Comparison of ENCODE assay signal across 8 cellular contexts in genomic region chr2:179751184-179751809, GRCh38.
DNase-seq lines count a peak whose midpoint lies in the region; ATAC-seq and TF ChIP-seq lines count a peak whose summit lies in the region.

No MANE protein-coding gene starts in this region.

- H3K27me3 Mint-ChIP-seq in activated naive CD8-positive, alpha-beta T cell treated with anti-CD3 and anti-CD28 coated beads, Interleukin-2, amount 50 U/mL, for 24 hours, result no peaks in the 10 kb centered on the region

- no peaks in the 10 kb centered on the region for H3K9me3 Mint-ChIP-seq in activated naive CD8-positive, alpha-beta T cell treated with anti-CD3 and anti-CD28 coated beads, Interleukin-2, amount 50 U/mL, for 24 hours

- no peaks in the 10 kb centered on the region for H4K20me1 ChIP-seq in PC-3 (ENCODE audit: low read length)

- no TSS peak for BruUV-seq in PC-3 (replicated peaks; lab: Mats Ljungman, UMichigan)

- H3F3A ChIP-seq in PC-3 (ENCODE audit: low read length, unreplicated experiment), result no peaks in the 10 kb centered on the region

- ATAC-seq in PC-3 (peak; percentile 33; the same call in 1 of the 2 replicates), gastrocnemius medialis (peak; percentile 30 to 55), HG03460 (IDR thresholded peaks at IDR 0.05; ENCODE audit: unreplicated experiment) (no peak)
- ATAC-seq in activated naive CD8-positive, alpha-beta T cell treated with anti-CD3 and anti-CD28 coated beads, Interleukin-2, amount 50 U/mL, for 24 hours, result no peak

- no peak overlapping the region for H3K27ac Mint-ChIP-seq in activated naive CD8-positive, alpha-beta T cell treated with anti-CD3 and anti-CD28 coated beads, Interleukin-2, amount 50 U/mL, for 24 hours

- no peaks in the 10 kb centered on the region for H3K27me3 ChIP-seq in PC-3 (ENCODE audit: low read length)
- H3K27me3 ChIP-seq in gastrocnemius medialis, result no peaks in the 10 kb centered on the region

- no peak for TF ChIP-seq POLR2A in gastrocnemius medialis (IDR thresholded peaks at IDR 0.05)

- intact Hi-C loops in PC-3 (cut with micrococcal nuclease), result loop anchor here (1.0 to 10.0 kb wide), 9 partner anchors 74 to 989 kb away; no protein-coding TSS in a partner anchor
- intact Hi-C loops in gastrocnemius medialis (cut with DNase I; ENCODE audit: low total_unique reads), result loop anchor here (1.0 kb wide), 2 partner anchors 329 to 340 kb away; no protein-coding TSS in a partner anchor

- in situ Hi-C loops in gastrocnemius medialis (cut with MboI; ENCODE audit: low sequenced_read_pairs in 4 of 4), result loop anchor here (5.0 to 25.0 kb wide), 4 partner anchors 326 to 514 kb away; no protein-coding TSS in a partner anchor

- no peak overlapping the region for H2AFZ ChIP-seq in PC-3 (ENCODE audit: low read length)

- H3K4me1 ChIP-seq in PC-3 (ENCODE audit: insufficient read depth, low read length) (no peaks in the 10 kb centered on the region), gastrocnemius medialis (peaks cover 0 to 9% of the 10 kb centered on the region in 2 donors)

- CTCF ChIA-PET in PC-3 (lab: Charles Lee), result no interaction called here

- H3K79me2 ChIP-seq in PC-3 (ENCODE audit: low read length), result no peaks in the 10 kb centered on the region

- H3K36me3 ChIP-seq in PC-3 (ENCODE audit: low read depth, low read length) (no peaks in the 10 kb centered on the region), gastrocnemius medialis (no peaks in the 10 kb centered on the region)

- no peaks in the 10 kb centered on the region for H3K4me1 Mint-ChIP-seq in activated naive CD8-positive, alpha-beta T cell treated with anti-CD3 and anti-CD28 coated beads, Interleukin-2, amount 50 U/mL, for 24 hours

- DNase-seq in EH (ENCODE audit: low read depth) (peak; percentile 39), HS-27A (ENCODE audit: low read depth) (peak; percentile 8), PC-3 (peak; percentile 50), fibroblast of gingiva (ENCODE audit: low read depth) (peak; percentile 38), gastrocnemius medialis (no peak)
- no peak for DNase-seq in activated naive CD8-positive, alpha-beta T cell treated with anti-CD3 and anti-CD28 coated beads, Interleukin-2, amount 50 U/mL, for 24 hours
- DNase-seq in activated T-cell treated with anti-CD3 and anti-CD28 coated beads, Interleukin-2, amount 50 U/mL, for 48 hours, result no peak

- H3K36me3 Mint-ChIP-seq in activated naive CD8-positive, alpha-beta T cell treated with anti-CD3 and anti-CD28 coated beads, Interleukin-2, amount 50 U/mL, for 24 hours (ENCODE audit: low read depth), result no peaks in the 10 kb centered on the region

- H3K4me3 ChIP-seq in PC-3 (ENCODE audit: low read length) (no peak overlapping the region), gastrocnemius medialis (no peak overlapping the region)

- H3K9me3 ChIP-seq in PC-3 (ENCODE audit: low read length), result no peaks in the 10 kb centered on the region
- no peaks in the 10 kb centered on the region for H3K9me3 ChIP-seq in gastrocnemius medialis

- POLR2A ChIA-PET in PC-3 (lab: Charles Lee; ENCODE audit: unreplicated experiment), result no interaction called here

- H3K9ac ChIP-seq in PC-3 (ENCODE audit: low read length), result no peak overlapping the region

- TF ChIP-seq CTCF in PC-3 (conservative IDR thresholded peaks at IDR 0.05; ENCODE audit: low read depth, low read length) (peak; percentile 83), gastrocnemius medialis (IDR thresholded peaks at IDR 0.05 in 4 of 5, conservative IDR thresholded peaks at IDR 0.05 in 1 of 5) (peak; percentile 61 to 72 (median 64))

- no peak overlapping the region for H3K4me3 Mint-ChIP-seq in activated naive CD8-positive, alpha-beta T cell treated with anti-CD3 and anti-CD28 coated beads, Interleukin-2, amount 50 U/mL, for 24 hours

- H3K27ac ChIP-seq in PC-3 (ENCODE audit: low read length) (no peak overlapping the region), gastrocnemius medialis (no peak overlapping the region)

- H3K4me2 ChIP-seq in PC-3 (ENCODE audit: low read length), result no peak overlapping the region

- H3K9me2 ChIP-seq in PC-3 (replicated peaks; ENCODE audit: low read length), result no peaks in the 10 kb centered on the region

Comparison
In these comparisons a context has a peak if more than half of its experiments do, and no peak if none do; other contexts are left out.
1. DNase-seq: peak in EH (single experiment), HS-27A (single experiment), PC-3 (single experiment) and fibroblast of gingiva (single experiment); none in gastrocnemius medialis (0 of 2), activated naive CD8-positive, alpha-beta T cell treated with anti-CD3 and anti-CD28 coated beads, Interleukin-2, amount 50 U/mL, for 24 hours (single experiment) and activated T-cell treated with anti-CD3 and anti-CD28 coated beads, Interleukin-2, amount 50 U/mL, for 48 hours (0 of 2).
2. ATAC-seq: peak in PC-3 (single experiment) and gastrocnemius medialis (2 of 2); none in HG03460 (single experiment) and activated naive CD8-positive, alpha-beta T cell treated with anti-CD3 and anti-CD28 coated beads, Interleukin-2, amount 50 U/mL, for 24 hours (single experiment).